In the genomic region with DNA sequence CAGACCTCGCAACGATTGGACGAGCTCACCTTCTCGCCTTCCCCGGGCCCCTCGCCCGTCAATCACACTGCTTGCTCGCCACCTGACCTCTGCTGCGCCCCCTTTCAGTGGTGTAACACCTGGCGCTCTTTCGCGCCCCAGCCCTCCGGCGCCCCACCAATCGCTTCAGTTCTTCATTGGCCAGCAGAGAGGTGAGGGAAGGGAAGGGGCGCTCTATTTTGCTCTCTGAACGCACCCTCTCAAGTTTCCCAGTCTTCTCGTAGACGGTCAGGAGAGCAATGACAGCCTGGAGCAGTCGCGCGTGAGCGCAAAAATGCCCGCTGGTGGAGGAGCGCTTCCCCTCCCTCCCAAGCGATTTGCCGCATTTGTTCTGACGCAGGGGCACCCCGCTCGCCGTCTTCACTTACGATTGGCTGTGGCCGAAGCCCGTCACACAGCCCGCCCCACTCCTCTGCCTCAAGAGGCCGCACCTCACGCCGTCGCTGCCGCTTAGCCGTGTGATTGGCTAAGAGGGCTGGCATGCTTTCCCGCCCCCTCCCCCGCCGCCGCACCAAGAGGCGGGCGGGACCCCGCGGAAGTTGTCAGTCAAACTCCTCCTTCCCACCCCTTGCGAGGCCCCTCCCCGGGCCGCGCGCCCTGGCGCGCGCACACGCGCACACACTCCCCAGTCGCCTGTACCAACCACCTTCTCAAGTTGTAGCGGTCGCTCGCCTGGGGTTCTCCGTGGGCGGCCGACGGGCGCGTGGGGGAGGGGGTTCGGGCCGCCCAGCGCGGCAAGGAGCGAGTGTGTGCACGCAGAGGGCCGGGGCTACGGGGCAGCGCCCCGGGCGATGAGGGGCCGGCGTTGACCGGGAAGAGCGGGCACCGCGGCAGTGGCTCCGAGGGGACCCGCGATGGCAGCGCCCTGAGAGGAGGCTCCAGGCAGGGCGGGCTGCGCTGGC, we compare ENCODE assay signal across 1 cellular context.
A peak's percentile ranks its signal among the peaks of the same experiment; 100 is the strongest.
TF ChIP-seq lines count a peak whose summit lies in the region.

PPP2R5A (plus strand) TSS at position 667 of the 941 bp plus-strand sequence. CDS start 701 bp downstream, outside the sequence.

TF ChIP-seq in GM12878, 131 proteins besides CTCF, POLR2A, EP300 and RAD21 (continued from another document and continues in another):
- TF ChIP-seq, protein P1, sequence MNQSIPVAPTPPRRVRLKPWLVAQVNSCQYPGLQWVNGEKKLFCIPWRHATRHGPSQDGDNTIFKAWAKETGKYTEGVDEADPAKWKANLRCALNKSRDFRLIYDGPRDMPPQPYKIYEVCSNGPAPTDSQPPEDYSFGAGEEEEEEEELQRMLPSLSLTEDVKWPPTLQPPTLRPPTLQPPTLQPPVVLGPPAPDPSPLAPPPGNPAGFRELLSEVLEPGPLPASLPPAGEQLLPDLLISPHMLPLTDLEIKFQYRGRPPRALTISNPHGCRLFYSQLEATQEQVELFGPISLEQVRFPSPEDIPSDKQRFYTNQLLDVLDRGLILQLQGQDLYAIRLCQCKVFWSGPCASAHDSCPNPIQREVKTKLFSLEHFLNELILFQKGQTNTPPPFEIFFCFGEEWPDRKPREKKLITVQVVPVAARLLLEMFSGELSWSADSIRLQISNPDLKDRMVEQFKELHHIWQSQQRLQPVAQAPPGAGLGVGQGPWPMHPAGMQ (IDR thresholded peaks at IDR 0.05; ENCODE audit: borderline replicate concordance): no peak
- TF ChIP-seq, protein P2, sequence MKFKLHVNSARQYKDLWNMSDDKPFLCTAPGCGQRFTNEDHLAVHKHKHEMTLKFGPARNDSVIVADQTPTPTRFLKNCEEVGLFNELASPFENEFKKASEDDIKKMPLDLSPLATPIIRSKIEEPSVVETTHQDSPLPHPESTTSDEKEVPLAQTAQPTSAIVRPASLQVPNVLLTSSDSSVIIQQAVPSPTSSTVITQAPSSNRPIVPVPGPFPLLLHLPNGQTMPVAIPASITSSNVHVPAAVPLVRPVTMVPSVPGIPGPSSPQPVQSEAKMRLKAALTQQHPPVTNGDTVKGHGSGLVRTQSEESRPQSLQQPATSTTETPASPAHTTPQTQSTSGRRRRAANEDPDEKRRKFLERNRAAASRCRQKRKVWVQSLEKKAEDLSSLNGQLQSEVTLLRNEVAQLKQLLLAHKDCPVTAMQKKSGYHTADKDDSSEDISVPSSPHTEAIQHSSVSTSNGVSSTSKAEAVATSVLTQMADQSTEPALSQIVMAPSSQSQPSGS (IDR thresholded peaks at IDR 0.05; ENCODE audit: low read length): no peak
- peak; percentile 95 for TF ChIP-seq IRF3 (IDR thresholded peaks at IDR 0.05)
- TF ChIP-seq, protein P3, sequence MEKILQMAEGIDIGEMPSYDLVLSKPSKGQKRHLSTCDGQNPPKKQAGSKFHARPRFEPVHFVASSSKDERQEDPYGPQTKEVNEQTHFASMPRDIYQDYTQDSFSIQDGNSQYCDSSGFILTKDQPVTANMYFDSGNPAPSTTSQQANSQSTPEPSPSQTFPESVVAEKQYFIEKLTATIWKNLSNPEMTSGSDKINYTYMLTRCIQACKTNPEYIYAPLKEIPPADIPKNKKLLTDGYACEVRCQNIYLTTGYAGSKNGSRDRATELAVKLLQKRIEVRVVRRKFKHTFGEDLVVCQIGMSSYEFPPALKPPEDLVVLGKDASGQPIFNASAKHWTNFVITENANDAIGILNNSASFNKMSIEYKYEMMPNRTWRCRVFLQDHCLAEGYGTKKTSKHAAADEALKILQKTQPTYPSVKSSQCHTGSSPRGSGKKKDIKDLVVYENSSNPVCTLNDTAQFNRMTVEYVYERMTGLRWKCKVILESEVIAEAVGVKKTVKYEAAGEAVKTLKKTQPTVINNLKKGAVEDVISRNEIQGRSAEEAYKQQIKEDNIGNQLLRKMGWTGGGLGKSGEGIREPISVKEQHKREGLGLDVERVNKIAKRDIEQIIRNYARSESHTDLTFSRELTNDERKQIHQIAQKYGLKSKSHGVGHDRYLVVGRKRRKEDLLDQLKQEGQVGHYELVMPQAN (conservative IDR thresholded peaks at IDR 0.05): peak; percentile 86
- no peak for TF ChIP-seq PAX5 (IDR thresholded peaks at IDR 0.05; ENCODE audit: borderline replicate concordance, low read depth, low read length)
- TF ChIP-seq MLLT1 (IDR thresholded peaks at IDR 0.05): peak; percentile 48; the same call in 1 of the 2 replicates
- TF ChIP-seq, protein P4, sequence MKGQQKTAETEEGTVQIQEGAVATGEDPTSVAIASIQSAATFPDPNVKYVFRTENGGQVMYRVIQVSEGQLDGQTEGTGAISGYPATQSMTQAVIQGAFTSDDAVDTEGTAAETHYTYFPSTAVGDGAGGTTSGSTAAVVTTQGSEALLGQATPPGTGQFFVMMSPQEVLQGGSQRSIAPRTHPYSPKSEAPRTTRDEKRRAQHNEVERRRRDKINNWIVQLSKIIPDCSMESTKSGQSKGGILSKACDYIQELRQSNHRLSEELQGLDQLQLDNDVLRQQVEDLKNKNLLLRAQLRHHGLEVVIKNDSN (IDR thresholded peaks at IDR 0.05; ENCODE audit: borderline replicate concordance, extremely low read length, insufficient read depth, low read depth, low read length): peak; percentile 70
- TF ChIP-seq, protein P5, sequence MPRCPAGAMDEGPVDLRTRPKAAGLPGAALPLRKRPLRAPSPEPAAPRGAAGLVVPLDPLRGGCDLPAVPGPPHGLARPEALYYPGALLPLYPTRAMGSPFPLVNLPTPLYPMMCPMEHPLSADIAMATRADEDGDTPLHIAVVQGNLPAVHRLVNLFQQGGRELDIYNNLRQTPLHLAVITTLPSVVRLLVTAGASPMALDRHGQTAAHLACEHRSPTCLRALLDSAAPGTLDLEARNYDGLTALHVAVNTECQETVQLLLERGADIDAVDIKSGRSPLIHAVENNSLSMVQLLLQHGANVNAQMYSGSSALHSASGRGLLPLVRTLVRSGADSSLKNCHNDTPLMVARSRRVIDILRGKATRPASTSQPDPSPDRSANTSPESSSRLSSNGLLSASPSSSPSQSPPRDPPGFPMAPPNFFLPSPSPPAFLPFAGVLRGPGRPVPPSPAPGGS (IDR thresholded peaks at IDR 0.05; ENCODE audit: borderline replicate concordance, insufficient read depth, low read depth, low read length, poor library complexity, severe bottlenecking): peak; percentile 7
- TF ChIP-seq BMI1 (IDR thresholded peaks at IDR 0.05; ENCODE audit: borderline replicate concordance): no peak
- TF ChIP-seq IRF4 (IDR thresholded peaks at IDR 0.05; ENCODE audit: low read depth, low read length): no peak
- TF ChIP-seq, protein P6, sequence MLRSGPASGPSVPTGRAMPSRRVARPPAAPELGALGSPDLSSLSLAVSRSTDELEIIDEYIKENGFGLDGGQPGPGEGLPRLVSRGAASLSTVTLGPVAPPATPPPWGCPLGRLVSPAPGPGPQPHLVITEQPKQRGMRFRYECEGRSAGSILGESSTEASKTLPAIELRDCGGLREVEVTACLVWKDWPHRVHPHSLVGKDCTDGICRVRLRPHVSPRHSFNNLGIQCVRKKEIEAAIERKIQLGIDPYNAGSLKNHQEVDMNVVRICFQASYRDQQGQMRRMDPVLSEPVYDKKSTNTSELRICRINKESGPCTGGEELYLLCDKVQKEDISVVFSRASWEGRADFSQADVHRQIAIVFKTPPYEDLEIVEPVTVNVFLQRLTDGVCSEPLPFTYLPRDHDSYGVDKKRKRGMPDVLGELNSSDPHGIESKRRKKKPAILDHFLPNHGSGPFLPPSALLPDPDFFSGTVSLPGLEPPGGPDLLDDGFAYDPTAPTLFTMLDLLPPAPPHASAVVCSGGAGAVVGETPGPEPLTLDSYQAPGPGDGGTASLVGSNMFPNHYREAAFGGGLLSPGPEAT (IDR thresholded peaks at IDR 0.05; ENCODE audit: low read depth): no peak; the same call in 1 of the 2 replicates
- no peak for TF ChIP-seq BRCA1 (IDR thresholded peaks at IDR 0.05; ENCODE audit: low read depth, low read length)
- TF ChIP-seq SP1 (IDR thresholded peaks at IDR 0.05; ENCODE audit: low read depth, low read length): peak; percentile 96
- no peak for TF ChIP-seq SIX5 (IDR thresholded peaks at IDR 0.05; ENCODE audit: low read depth, low read length, severe bottlenecking)
- TF ChIP-seq, protein P7, sequence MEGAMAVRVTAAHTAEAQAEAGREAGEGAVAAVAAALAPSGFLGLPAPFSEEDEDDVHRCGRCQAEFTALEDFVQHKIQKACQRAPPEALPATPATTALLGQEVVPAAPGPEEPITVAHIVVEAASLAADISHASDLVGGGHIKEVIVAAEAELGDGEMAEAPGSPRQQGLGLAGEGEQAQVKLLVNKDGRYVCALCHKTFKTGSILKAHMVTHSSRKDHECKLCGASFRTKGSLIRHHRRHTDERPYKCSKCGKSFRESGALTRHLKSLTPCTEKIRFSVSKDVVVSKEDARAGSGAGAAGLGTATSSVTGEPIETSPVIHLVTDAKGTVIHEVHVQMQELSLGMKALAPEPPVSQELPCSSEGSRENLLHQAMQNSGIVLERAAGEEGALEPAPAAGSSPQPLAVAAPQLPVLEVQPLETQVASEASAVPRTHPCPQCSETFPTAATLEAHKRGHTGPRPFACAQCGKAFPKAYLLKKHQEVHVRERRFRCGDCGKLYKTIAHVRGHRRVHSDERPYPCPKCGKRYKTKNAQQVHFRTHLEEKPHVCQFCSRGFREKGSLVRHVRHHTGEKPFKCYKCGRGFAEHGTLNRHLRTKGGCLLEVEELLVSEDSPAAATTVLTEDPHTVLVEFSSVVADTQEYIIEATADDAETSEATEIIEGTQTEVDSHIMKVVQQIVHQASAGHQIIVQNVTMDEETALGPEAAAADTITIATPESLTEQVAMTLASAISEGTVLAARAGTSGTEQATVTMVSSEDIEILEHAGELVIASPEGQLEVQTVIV (IDR thresholded peaks at IDR 0.05; ENCODE audit: borderline replicate concordance, partially characterized antibody): peak; percentile 62
- no peak for TF ChIP-seq SUPT20H (IDR thresholded peaks at IDR 0.05; ENCODE audit: borderline replicate concordance, control insufficient read depth, low read depth, low read length)
- TF ChIP-seq KDM1A (IDR thresholded peaks at IDR 0.05; ENCODE audit: borderline replicate concordance): no peak
- TF ChIP-seq ETV6 (conservative IDR thresholded peaks at IDR 0.05 in 1 of 2, IDR thresholded peaks at IDR 0.05 in 1 of 2; ENCODE audit: borderline replicate concordance in 1 of 2, low read depth in 1 of 2): 0 out of 4 replicates have a peak, but pooled peaks of 1 of the 2 experiments have one; percentile 41
- no peak for TF ChIP-seq HDAC6 (IDR thresholded peaks at IDR 0.05; ENCODE audit: unreplicated experiment)
- no peak for TF ChIP-seq ZBTB40 (IDR thresholded peaks at IDR 0.05; ENCODE audit: borderline replicate concordance)
- TF ChIP-seq JUNB (IDR thresholded peaks at IDR 0.05): no peak
- TF ChIP-seq ATF7 (IDR thresholded peaks at IDR 0.05; ENCODE audit: low read depth): 0 out of 2 replicates have a peak, but pooled peaks have one; percentile 22
- TF ChIP-seq, protein P8, sequence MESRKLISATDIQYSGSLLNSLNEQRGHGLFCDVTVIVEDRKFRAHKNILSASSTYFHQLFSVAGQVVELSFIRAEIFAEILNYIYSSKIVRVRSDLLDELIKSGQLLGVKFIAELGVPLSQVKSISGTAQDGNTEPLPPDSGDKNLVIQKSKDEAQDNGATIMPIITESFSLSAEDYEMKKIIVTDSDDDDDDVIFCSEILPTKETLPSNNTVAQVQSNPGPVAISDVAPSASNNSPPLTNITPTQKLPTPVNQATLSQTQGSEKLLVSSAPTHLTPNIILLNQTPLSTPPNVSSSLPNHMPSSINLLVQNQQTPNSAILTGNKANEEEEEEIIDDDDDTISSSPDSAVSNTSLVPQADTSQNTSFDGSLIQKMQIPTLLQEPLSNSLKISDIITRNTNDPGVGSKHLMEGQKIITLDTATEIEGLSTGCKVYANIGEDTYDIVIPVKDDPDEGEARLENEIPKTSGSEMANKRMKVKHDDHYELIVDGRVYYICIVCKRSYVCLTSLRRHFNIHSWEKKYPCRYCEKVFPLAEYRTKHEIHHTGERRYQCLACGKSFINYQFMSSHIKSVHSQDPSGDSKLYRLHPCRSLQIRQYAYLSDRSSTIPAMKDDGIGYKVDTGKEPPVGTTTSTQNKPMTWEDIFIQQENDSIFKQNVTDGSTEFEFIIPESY (IDR thresholded peaks at IDR 0.05): no peak
- no peak for TF ChIP-seq SMAD1 (IDR thresholded peaks at IDR 0.05; ENCODE audit: low read depth, partially characterized antibody)
- TF ChIP-seq NFXL1 (IDR thresholded peaks at IDR 0.05; ENCODE audit: borderline replicate concordance): no peak
- TF ChIP-seq TCF12 (IDR thresholded peaks at IDR 0.05; ENCODE audit: low read depth, low read length): peak; percentile 83
